In the genomic region with DNA sequence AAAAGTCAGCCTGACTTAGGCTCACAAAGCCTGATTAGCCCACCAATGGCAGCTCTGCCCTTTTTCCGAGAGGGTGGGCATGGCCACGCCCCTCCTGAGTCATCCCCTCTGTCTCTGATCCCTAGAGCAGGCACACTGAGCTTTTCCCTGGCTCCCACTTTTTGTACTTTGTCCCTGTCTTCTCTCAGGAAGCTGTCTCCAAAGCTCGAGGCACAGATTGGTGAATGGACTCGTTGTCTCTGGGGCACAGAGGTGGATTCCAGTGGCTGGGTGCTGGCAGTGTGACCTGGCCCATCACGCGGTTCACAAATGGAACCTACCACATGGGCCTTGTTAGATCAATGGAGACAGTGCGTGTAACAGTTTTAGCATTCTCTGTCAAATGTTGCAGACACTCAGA, we compare ENCODE assay signal across 1 cellular context.
TF ChIP-seq lines count a peak whose summit lies in the region.

No MANE protein-coding gene starts in this region.

TF ChIP-seq in H1, 55 proteins besides CTCF, POLR2A, EP300 and RAD21:
- TF ChIP-seq EZH2 (IDR thresholded peaks at IDR 0.05; ENCODE audit: low read depth, low read length, severe bottlenecking) (no peak), RFX5 (IDR thresholded peaks at IDR 0.05; ENCODE audit: borderline replicate concordance, low read depth, low read length) (no peak), FOSL1 (IDR thresholded peaks at IDR 0.05; ENCODE audit: insufficient read depth, low read depth, low read length) (no peak), CTBP2 (IDR thresholded peaks at IDR 0.05; ENCODE audit: borderline replicate concordance, insufficient read depth, insufficient read length, low read length) (no peak), KDM4A (IDR thresholded peaks at IDR 0.05; ENCODE audit: low read depth, low read length, severe bottlenecking) (no peak), CHD2 (IDR thresholded peaks at IDR 0.05; ENCODE audit: low read length) (no peak), TAF7 (optimal IDR thresholded peaks at IDR 0.05; ENCODE audit: borderline replicate concordance, low read depth, low read length) (no peak), ASH2L (IDR thresholded peaks at IDR 0.05; ENCODE audit: low read length) (no peak), KDM1A (IDR thresholded peaks at IDR 0.05; ENCODE audit: borderline replicate concordance, low read length) (no peak), CREB1 (IDR thresholded peaks at IDR 0.05) (no peak), CHD1 (IDR thresholded peaks at IDR 0.05; ENCODE audit: low read depth, low read length) (no peak), BCL11A (IDR thresholded peaks at IDR 0.05; ENCODE audit: low read depth in 2 of 2, low read length in 2 of 2) (no peak), EGR1 (IDR thresholded peaks at IDR 0.05; ENCODE audit: borderline replicate concordance, low read depth, low read length) (no peak), SRF (IDR thresholded peaks at IDR 0.05; ENCODE audit: low read depth, low read length) (no peak), CHD7 (IDR thresholded peaks at IDR 0.05; ENCODE audit: insufficient replicate concordance, low read length) (no peak)
- TF ChIP-seq, protein P1, sequence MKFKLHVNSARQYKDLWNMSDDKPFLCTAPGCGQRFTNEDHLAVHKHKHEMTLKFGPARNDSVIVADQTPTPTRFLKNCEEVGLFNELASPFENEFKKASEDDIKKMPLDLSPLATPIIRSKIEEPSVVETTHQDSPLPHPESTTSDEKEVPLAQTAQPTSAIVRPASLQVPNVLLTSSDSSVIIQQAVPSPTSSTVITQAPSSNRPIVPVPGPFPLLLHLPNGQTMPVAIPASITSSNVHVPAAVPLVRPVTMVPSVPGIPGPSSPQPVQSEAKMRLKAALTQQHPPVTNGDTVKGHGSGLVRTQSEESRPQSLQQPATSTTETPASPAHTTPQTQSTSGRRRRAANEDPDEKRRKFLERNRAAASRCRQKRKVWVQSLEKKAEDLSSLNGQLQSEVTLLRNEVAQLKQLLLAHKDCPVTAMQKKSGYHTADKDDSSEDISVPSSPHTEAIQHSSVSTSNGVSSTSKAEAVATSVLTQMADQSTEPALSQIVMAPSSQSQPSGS (IDR thresholded peaks at IDR 0.05; ENCODE audit: low read length) = no peak
